Comparison of ENCODE assay signal across 17 cellular contexts in genomic region chr17:66953661-66954060, GRCh38. TPM values are rescaled to one million over a fixed set of nuclear protein-coding genes. Genes with fewer than 3 reads are reported as not detected.
A peak's percentile ranks its signal among the peaks of the same experiment; 100 is the strongest.
DNase-seq lines count a peak whose midpoint lies in the region; ATAC-seq and TF ChIP-seq lines count a peak whose summit lies in the region.
"Had no signal": no experiment of that assay in that cellular context is flagged by ENCODE, and none has a peak within 500 bp of the region (broad histone marks: within the 10 kb centered on the region; RNA-seq: fewer than 3 reads in every experiment).

No MANE protein-coding gene starts in this region.

- no peaks in the 10 kb centered on the region for H3K27me3 ChIP-seq in right atrium auricular region
- H3K27me3 ChIP-seq: body of pancreas, heart left ventricle had no signal

- no peak for ATAC-seq in omental fat pad (ENCODE audit: low FRiP score)
- ATAC-seq: body of pancreas, heart left ventricle had no signal

- TF ChIP-seq CTCF in right atrium auricular region (IDR thresholded peaks at IDR 0.05) = no peak
- TF ChIP-seq CTCF in omental fat pad (IDR thresholded peaks at IDR 0.05) = no peak

- no peak overlapping the region for H3K27ac ChIP-seq in right atrium auricular region
- H3K27ac ChIP-seq: body of pancreas, heart left ventricle had no signal

- no peak overlapping the region for H3K4me3 ChIP-seq in right atrium auricular region
- H3K4me3 ChIP-seq: body of pancreas, heart left ventricle, stomach had no signal

- no peaks in the 10 kb centered on the region for H3K36me3 ChIP-seq in right atrium auricular region
- H3K36me3 ChIP-seq: heart left ventricle, stomach had no signal

- no peaks in the 10 kb centered on the region for H3K9me3 ChIP-seq in right atrium auricular region
- H3K9me3 ChIP-seq: body of pancreas, heart left ventricle, stomach had no signal

- DNase-seq in Ammon's horn (ENCODE audit: low spot score) (peak; percentile 72), NCI-H1694 treated with DMSO at 0.1 percent for 48 hours (lab: John Stamatoyannopoulos, UW) (peak; percentile 90), amygdala (lab: John Stamatoyannopoulos, UW) (peak in 32 of 56 donors; percentile 11 to 53 (median 33)), middle frontal gyrus (ENCODE audit: extremely low spot score, low spot score) (peak; percentile 16), DMS53 treated with DMSO at 0.1 percent for 48 hours (lab: John Stamatoyannopoulos, UW; ENCODE audit: unreplicated experiment) (no peak), right atrium auricular region (ENCODE audit: low spot score) (no peak), omental fat pad (ENCODE audit: low spot score) (no peak), OCI-M1 (lab: John Stamatoyannopoulos, UW) (no peak)
- DNase-seq: activated CD4-positive, alpha-beta T cell treated with anti-CD3 and anti-CD28 coated beads, Interleukin-2, amount 10 ng/mL, durations not matched to agents 7 days and 5 days; body of pancreas; COR-L47; erythroblast; heart left ventricle; islet precursor cell; mesenchymal stem cell; stomach had no signal

- H3K4me1 ChIP-seq in right atrium auricular region = no peaks in the 10 kb centered on the region
- H3K4me1 ChIP-seq: body of pancreas, heart left ventricle had no signal

RNA-seq across cellular contexts. Expression of gene CACNG4, which starts 10.8 kb away (rescaled TPM):
- total RNA-seq in right atrium auricular region (1 to 10 TPM in 1 of 2 donors, under 1 TPM in 1; 0.63 to 1.9 TPM), omental fat pad (1 to 10 TPM in 2 of 4 donors, under 1 TPM in 1, not detected in 1; 0.56 to 2.2 (median 1.1) TPM)
- total RNA-seq: activated CD4-positive, alpha-beta T cell treated with anti-CD3 and anti-CD28 coated beads, Interleukin-2, amount 10 ng/mL, durations not matched to agents 7 days and 5 days; LHCN-M2 had no signal

Comparison
In these comparisons a context has a peak if more than half of its experiments do, and no peak if none do; other contexts are left out.
1. DNase-seq: peak in Ammon's horn (single experiment), NCI-H1694 treated with DMSO at 0.1 percent for 48 hours (single experiment), amygdala (32 of 56) and middle frontal gyrus (single experiment); none in DMS53 treated with DMSO at 0.1 percent for 48 hours (single experiment), right atrium auricular region (single experiment), omental fat pad (single experiment) and OCI-M1 (single experiment).